ENCODE assay signal across 8 cellular contexts in the genomic region with DNA sequence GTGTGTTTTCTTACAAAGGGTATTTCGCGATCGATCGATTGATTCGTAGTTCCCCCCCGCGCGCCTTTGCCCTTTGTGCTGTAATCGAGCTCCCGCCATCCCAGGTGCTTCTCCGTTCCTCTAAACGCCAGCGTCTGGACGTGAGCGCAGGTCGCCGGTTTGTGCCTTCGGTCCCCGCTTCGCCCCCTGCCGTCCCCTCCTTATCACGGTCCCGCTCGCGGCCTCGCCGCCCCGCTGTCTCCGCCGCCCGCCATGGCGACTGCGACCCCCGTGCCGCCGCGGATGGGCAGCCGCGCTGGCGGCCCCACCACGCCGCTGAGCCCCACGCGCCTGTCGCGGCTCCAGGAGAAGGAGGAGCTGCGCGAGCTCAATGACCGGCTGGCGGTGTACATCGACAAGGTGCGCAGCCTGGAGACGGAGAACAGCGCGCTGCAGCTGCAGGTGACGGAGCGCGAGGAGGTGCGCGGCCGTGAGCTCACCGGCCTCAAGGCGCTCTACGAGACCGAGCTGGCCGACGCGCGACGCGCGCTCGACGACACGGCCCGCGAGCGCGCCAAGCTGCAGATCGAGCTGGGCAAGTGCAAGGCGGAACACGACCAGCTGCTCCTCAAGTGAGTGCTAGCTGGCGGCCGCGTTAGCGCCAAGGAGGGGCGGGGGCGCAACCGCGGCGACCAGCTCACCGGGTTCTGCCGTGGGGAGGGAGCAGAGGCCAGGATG. TPM values are rescaled to one million over a fixed set of nuclear protein-coding genes. Genes with fewer than 3 reads are reported as not detected.
DNase-seq lines count a peak whose midpoint lies in the region; ATAC-seq, FAIRE-seq and TF ChIP-seq lines count a peak whose summit lies in the region.

No MANE protein-coding gene starts in this region.

- no peak for TF ChIP-seq CTCF in SK-N-SH (IDR thresholded peaks at IDR 0.05)
- TF ChIP-seq CTCF in upper lobe of right lung (IDR thresholded peaks at IDR 0.05): peak; percentile 4

- peak overlapping the region; percentile 95 for H3K9ac ChIP-seq in SK-N-SH
- peak overlapping the region; percentile 70 for H3K9ac ChIP-seq in adipocyte (ENCODE audit: low read length)

- no peaks in the 10 kb centered on the region for H3K9me2 ChIP-seq in SK-N-SH

- CTCF ChIA-PET in SK-N-SH (lab: Yijun Ruan, JAX): interaction anchor here (0.8 to 8.8 kb wide), 9 partner anchors 9 to 715 kb away, joined by 3 to 172 read pairs (median 4); no protein-coding TSS in a partner anchor

- peak overlapping the region; percentile 80 to 83 for H3K4me3 ChIP-seq in SK-N-SH (ENCODE audit: low read depth in 2 of 2, low read length in 1 of 2)
- H3K4me3 ChIP-seq in adipocyte (ENCODE audit: low read length): peak overlapping the region; percentile 93
- peak overlapping the region; percentile 77 for H3K4me3 ChIP-seq in upper lobe of right lung

- H3K27me3 ChIP-seq in SK-N-SH (ENCODE audit: insufficient read depth): no peaks in the 10 kb centered on the region
- no peaks in the 10 kb centered on the region for H3K27me3 ChIP-seq in adipocyte (replicated peaks; ENCODE audit: control insufficient read depth, insufficient read depth, low read length)
- no peaks in the 10 kb centered on the region for H3K27me3 ChIP-seq in upper lobe of right lung

- peaks cover 54% of the 10 kb centered on the region for H3K79me2 ChIP-seq in SK-N-SH (ENCODE audit: insufficient read depth)

- WGBS in SK-N-SH (ENCODE audit: low lambda C conversion rate): under 1% methylated on average over 55 of the region's 93 CpGs

- no peak for FAIRE-seq in GM12892 (lab: Jason Lieb, UNC)

- TF ChIP-seq RAD21 in SK-N-SH (IDR thresholded peaks at IDR 0.05; ENCODE audit: low read length): no peak

- DNase-seq in A172 (ENCODE audit: low spot score) (peak; percentile 29), GM12892 (ENCODE audit: insufficient read length) (no peak), SK-N-SH (peak; percentile 63), adipocyte (ENCODE audit: low read depth) (peak; percentile 77), left cardiac atrium (peak; percentile 56), pons (ENCODE audit: low spot score) (peak; percentile 45), upper lobe of right lung (peak; percentile 84)

- H3K36me3 ChIP-seq in SK-N-SH (replicated peaks in 1 of 2; ENCODE audit: control insufficient read depth in 1 of 2, insufficient read depth in 2 of 2, low read length in 1 of 2) (no peaks in the 10 kb centered on the region), adipocyte (ENCODE audit: control insufficient read depth, insufficient read depth, low read length, severe bottlenecking) (no peaks in the 10 kb centered on the region), upper lobe of right lung (no peaks in the 10 kb centered on the region)

- H2AFZ ChIP-seq in SK-N-SH (ENCODE audit: low read depth): peak overlapping the region; percentile 85

- H3K27ac ChIP-seq in SK-N-SH (ENCODE audit: low read depth in 2 of 2, low read length in 1 of 2) (peak overlapping the region; percentile 90 to 94), upper lobe of right lung (peak overlapping the region; percentile 89)

- peak; percentile 25; the same call in 1 of the 2 replicates for TF ChIP-seq POLR2A in GM12892 (IDR thresholded peaks at IDR 0.05; ENCODE audit: low read depth, low read length)

- H4K20me1 ChIP-seq in SK-N-SH (ENCODE audit: insufficient read depth): peaks cover 27% of the 10 kb centered on the region; the same call in 1 of the 2 replicates

- POLR2A ChIA-PET in SK-N-SH (lab: Yijun Ruan, JAX): interaction anchor here (0.5 to 2.4 kb wide), 9 partner anchors 9 to 1178 kb away, joined by 3 to 34 read pairs (median 4); partner anchors contain the start of genes ALDH7A1 and PRRC1

- peak overlapping the region; percentile 83 for H3K4me2 ChIP-seq in SK-N-SH

- ATAC-seq in HG03342 (IDR thresholded peaks at IDR 0.05; ENCODE audit: unreplicated experiment): peak; percentile 14
- ATAC-seq in left cardiac atrium: peak; percentile 45 to 50
- peak; percentile 54 for ATAC-seq in upper lobe of right lung

- H3K4me1 ChIP-seq in SK-N-SH (ENCODE audit: control insufficient read depth in 1 of 2, insufficient read depth in 2 of 2, low read depth in 1 of 2, low read length in 1 of 2) (peaks cover 4% of the 10 kb centered on the region in 2 experiments; a peak in 3 of 4 replicates), adipocyte (ENCODE audit: control insufficient read depth, insufficient read depth, low read length) (peaks cover 13% of the 10 kb centered on the region), upper lobe of right lung (peaks cover 18% of the 10 kb centered on the region)

- peaks cover 19% of the 10 kb centered on the region for H3F3A ChIP-seq in SK-N-SH (replicated peaks; ENCODE audit: insufficient read depth)

- H3K9me3 ChIP-seq in SK-N-SH: no peaks in the 10 kb centered on the region
- H3K9me3 ChIP-seq in adipocyte (ENCODE audit: control insufficient read depth, low read length): no peaks in the 10 kb centered on the region
- no peaks in the 10 kb centered on the region for H3K9me3 ChIP-seq in upper lobe of right lung

- intact Hi-C loops in left cardiac atrium (cut with DNase I): no loop called here
- intact Hi-C loops in upper lobe of right lung (cut with DNase I): no loop called here

- no peak for TF ChIP-seq EP300 in SK-N-SH (IDR thresholded peaks at IDR 0.05; ENCODE audit: borderline replicate concordance in 1 of 2, low read depth in 1 of 2, low read length in 1 of 2)

TF ChIP-seq in SK-N-SH, 30 proteins besides CTCF, POLR2A, EP300 and RAD21 (continues in another document):
- TF ChIP-seq, protein P1, sequence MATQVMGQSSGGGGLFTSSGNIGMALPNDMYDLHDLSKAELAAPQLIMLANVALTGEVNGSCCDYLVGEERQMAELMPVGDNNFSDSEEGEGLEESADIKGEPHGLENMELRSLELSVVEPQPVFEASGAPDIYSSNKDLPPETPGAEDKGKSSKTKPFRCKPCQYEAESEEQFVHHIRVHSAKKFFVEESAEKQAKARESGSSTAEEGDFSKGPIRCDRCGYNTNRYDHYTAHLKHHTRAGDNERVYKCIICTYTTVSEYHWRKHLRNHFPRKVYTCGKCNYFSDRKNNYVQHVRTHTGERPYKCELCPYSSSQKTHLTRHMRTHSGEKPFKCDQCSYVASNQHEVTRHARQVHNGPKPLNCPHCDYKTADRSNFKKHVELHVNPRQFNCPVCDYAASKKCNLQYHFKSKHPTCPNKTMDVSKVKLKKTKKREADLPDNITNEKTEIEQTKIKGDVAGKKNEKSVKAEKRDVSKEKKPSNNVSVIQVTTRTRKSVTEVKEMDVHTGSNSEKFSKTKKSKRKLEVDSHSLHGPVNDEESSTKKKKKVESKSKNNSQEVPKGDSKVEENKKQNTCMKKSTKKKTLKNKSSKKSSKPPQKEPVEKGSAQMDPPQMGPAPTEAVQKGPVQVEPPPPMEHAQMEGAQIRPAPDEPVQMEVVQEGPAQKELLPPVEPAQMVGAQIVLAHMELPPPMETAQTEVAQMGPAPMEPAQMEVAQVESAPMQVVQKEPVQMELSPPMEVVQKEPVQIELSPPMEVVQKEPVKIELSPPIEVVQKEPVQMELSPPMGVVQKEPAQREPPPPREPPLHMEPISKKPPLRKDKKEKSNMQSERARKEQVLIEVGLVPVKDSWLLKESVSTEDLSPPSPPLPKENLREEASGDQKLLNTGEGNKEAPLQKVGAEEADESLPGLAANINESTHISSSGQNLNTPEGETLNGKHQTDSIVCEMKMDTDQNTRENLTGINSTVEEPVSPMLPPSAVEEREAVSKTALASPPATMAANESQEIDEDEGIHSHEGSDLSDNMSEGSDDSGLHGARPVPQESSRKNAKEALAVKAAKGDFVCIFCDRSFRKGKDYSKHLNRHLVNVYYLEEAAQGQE (IDR thresholded peaks at IDR 0.05; ENCODE audit: low read depth, low read length): no peak
- TF ChIP-seq USF1 (IDR thresholded peaks at IDR 0.05; ENCODE audit: borderline replicate concordance, low read depth): no peak
- TF ChIP-seq JUND (IDR thresholded peaks at IDR 0.05): no peak
- peak; percentile 33; the same call in 1 of the 2 replicates for TF ChIP-seq TAF1 (IDR thresholded peaks at IDR 0.05; ENCODE audit: borderline replicate concordance, low read depth, low read length)
- TF ChIP-seq, protein P2, sequence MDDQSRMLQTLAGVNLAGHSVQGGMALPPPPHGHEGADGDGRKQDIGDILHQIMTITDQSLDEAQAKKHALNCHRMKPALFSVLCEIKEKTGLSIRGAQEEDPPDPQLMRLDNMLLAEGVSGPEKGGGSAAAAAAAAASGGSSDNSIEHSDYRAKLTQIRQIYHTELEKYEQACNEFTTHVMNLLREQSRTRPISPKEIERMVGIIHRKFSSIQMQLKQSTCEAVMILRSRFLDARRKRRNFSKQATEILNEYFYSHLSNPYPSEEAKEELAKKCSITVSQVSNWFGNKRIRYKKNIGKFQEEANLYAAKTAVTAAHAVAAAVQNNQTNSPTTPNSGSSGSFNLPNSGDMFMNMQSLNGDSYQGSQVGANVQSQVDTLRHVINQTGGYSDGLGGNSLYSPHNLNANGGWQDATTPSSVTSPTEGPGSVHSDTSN (IDR thresholded peaks at IDR 0.05): no peak
- TF ChIP-seq RCOR1 (IDR thresholded peaks at IDR 0.05; ENCODE audit: low read length): no peak
- TF ChIP-seq TCF12 (IDR thresholded peaks at IDR 0.05): no peak
- TF ChIP-seq, protein P3, sequence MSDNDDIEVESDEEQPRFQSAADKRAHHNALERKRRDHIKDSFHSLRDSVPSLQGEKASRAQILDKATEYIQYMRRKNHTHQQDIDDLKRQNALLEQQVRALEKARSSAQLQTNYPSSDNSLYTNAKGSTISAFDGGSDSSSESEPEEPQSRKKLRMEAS (IDR thresholded peaks at IDR 0.05; ENCODE audit: low read depth): peak; percentile 12; the same call in 1 of the 2 replicates
- no peak for TF ChIP-seq ELF1 (IDR thresholded peaks at IDR 0.05)

RNA-seq across cellular contexts. Expression of gene LMNB1, which starts 0.5 kb away (rescaled TPM):
- 135 and 137 TPM in 2 replicates for total RNA-seq in A172 (2014; rRNA removed; shearing (Covaris generic))
- 87.7 TPM for polyA plus RNA-seq in GM12892 (2012; ENCODE audit: missing spikeins)
- polyA plus RNA-seq in SK-N-SH (2012; rRNA removed): 20.8 and 34.9 TPM in 2 replicates
- 41.9 and 46.1 TPM in 2 replicates for polyA plus RNA-seq in SK-N-SH (2012; cell fraction: cytosol; rRNA removed)
- 25.2 and 28.3 TPM in 2 replicates for polyA plus RNA-seq in SK-N-SH (2012; cell fraction: nucleus; rRNA removed)
- total RNA-seq in left cardiac atrium: 1 to 10 TPM; 3.7 to 6.2 TPM
- 11.8 TPM for total RNA-seq in upper lobe of right lung

Comparison
In these comparisons a context has a peak if more than half of its experiments do, and no peak if none do; other contexts are left out.
1. RNA of gene LMNB1, which starts 0.5 kb away (total RNA-seq): 135 to 137 TPM in A172; 11.8 TPM in upper lobe of right lung (single experiment) and 3.7 to 6.2 TPM in left cardiac atrium; every median in the first group is over 10 times any median in the second.
2. Peak in every context shown above with its lines, with median percentiles within 50 percentile points of each other: ATAC-seq and H3K4me3 ChIP-seq.